In genomic region chr4:89800012-89800516, GRCh38 we compare ENCODE assay signal across 20 cellular contexts. TPM values are rescaled to one million over a fixed set of nuclear protein-coding genes. Genes with fewer than 3 reads are reported as not detected.
DNase-seq lines count a peak whose midpoint lies in the region; ATAC-seq and TF ChIP-seq lines count a peak whose summit lies in the region.
"Had no signal": no experiment of that assay in that cellular context is flagged by ENCODE, and none has a peak within 500 bp of the region (broad histone marks: within the 10 kb centered on the region; RNA-seq: fewer than 3 reads in every experiment).

No MANE protein-coding gene starts in this region.

- TF ChIP-seq CTCF in A673 (conservative IDR thresholded peaks at IDR 0.05; ENCODE audit: low read depth, low read length) (no peak), mucosa of descending colon (IDR thresholded peaks at IDR 0.05) (no peak)

- no peak overlapping the region for H3K27ac ChIP-seq in A673 (ENCODE audit: low read depth, low read length, poor library complexity, severe bottlenecking)
- H3K27ac ChIP-seq: A549 had no signal

- POLR2A ChIA-PET in A673 (lab: Charles Lee; ENCODE audit: low non-redundant PET) = no interaction called here

- DNase-seq in A673 (ENCODE audit: low spot score) (peak; percentile 6), M059J (ENCODE audit: low read depth) (peak; percentile 70), fibroblast of peridontal ligament (ENCODE audit: extremely low read depth) (peak; percentile 25), Right ventricle myocardium superior (no peak), mucosa of descending colon (no peak)
- DNase-seq in activated CD4-positive, alpha-beta T cell treated with anti-CD3 and anti-CD28 coated beads for 48 hours = no peak
- DNase-seq in activated effector memory CD4-positive, alpha-beta T cell treated with Interleukin-2 at 50 U/mL for 16 hours = no peak
- DNase-seq: activated CD4-positive, alpha-beta T cell treated with anti-CD3 and anti-CD28 coated beads, Interleukin-2, amount 50 U/mL, for 48 hours; activated T-cell treated with anti-CD3 and anti-CD28 coated beads, Interleukin-2, amount 50 U/mL, for 4 hours; CD4-positive, CD25-positive, alpha-beta regulatory T cell; DND-41; glutamatergic neuron; NCI-H187 treated with DMSO at 0.1 percent for 48 hours; NCI-H748 treated with DMSO at 0.1 percent for 48 hours; nephron progenitor cell; stimulated activated naive CD8-positive, alpha-beta T cell treated with anti-CD3 and anti-CD28 coated beads, Interleukin-15, Interleukin-2, amounts not matched to agents 100 U/mL and 50 U/mL, for 24 hours had no signal

- H3K36me3 ChIP-seq in A673 (ENCODE audit: insufficient read depth, low read length, poor library complexity, severe bottlenecking) (no peaks in the 10 kb centered on the region), mucosa of descending colon (ENCODE audit: low read depth) (no peaks in the 10 kb centered on the region)

- H3K27me3 ChIP-seq in A673 (replicated peaks; ENCODE audit: insufficient read depth, low read depth, low read length, poor library complexity) = no peaks in the 10 kb centered on the region

- CTCF ChIA-PET in A673 (lab: Charles Lee) = no interaction called here

- peak; percentile 88 for ATAC-seq in SK-N-SH treated with all-trans-retinoic acid at 6 μM for 48 hours
- ATAC-seq in Right ventricle myocardium superior (ENCODE audit: poor library complexity) = no peak
- no peak for ATAC-seq in mucosa of descending colon
- ATAC-seq: A549; activated naive CD4-positive, alpha-beta T cell treated with anti-CD3 and anti-CD28 coated beads, Interleukin-2, amount 50 U/mL, for 72 hours; activated T-cell treated with anti-CD3 and anti-CD28 coated beads, Interleukin-2, amount 50 U/mL, for 4 hours; Panc1; stimulated activated naive CD8-positive, alpha-beta T cell treated with anti-CD3 and anti-CD28 coated beads, Interleukin-15, Interleukin-2, amounts not matched to agents 100 U/mL and 50 U/mL, for 24 hours had no signal

- BruUV-seq in A673 (replicated peaks; lab: Mats Ljungman, UMichigan) = no TSS peak

- no peaks in the 10 kb centered on the region for H3K9me3 ChIP-seq in A673 (ENCODE audit: low read depth, low read length, poor library complexity, severe bottlenecking)
- H3K9me3 ChIP-seq in mucosa of descending colon = no peaks in the 10 kb centered on the region
- H3K9me3 ChIP-seq: A549 had no signal

- H3K4me3 ChIP-seq in A673 (ENCODE audit: low read depth, low read length, poor library complexity, severe bottlenecking) = no peak overlapping the region
- no peak overlapping the region for H3K4me3 ChIP-seq in mucosa of descending colon
- H3K4me3 ChIP-seq: A549 had no signal

- intact Hi-C loops in A673 (cut with micrococcal nuclease; ENCODE audit: unreplicated experiment) = no loop called here
- intact Hi-C loops in Right ventricle myocardium superior (cut with DNase I) = no loop called here
- intact Hi-C loops in mucosa of descending colon (cut with DNase I, micrococcal nuclease) = no loop called here

- H3K4me1 ChIP-seq in A673 (ENCODE audit: insufficient read depth, low read length, poor library complexity, severe bottlenecking) = no peaks in the 10 kb centered on the region
- H3K4me1 ChIP-seq in mucosa of descending colon (ENCODE audit: low read depth) = no peaks in the 10 kb centered on the region
- H3K4me1 ChIP-seq: A549 had no signal

TF ChIP-seq in SK-N-SH treated with all-trans-retinoic acid at 6 μM for 48 hours, 23 proteins besides CTCF, POLR2A, EP300 and RAD21:
- TF ChIP-seq ZC3H10 (CRISPR knock-in tag; IDR thresholded peaks at IDR 0.05) (no peak), SNAI2 (CRISPR knock-in tag; IDR thresholded peaks at IDR 0.05) (no peak), ZNF8 (CRISPR knock-in tag; IDR thresholded peaks at IDR 0.05) (no peak), CREB5 (CRISPR knock-in tag; IDR thresholded peaks at IDR 0.05; ENCODE audit: low read depth) (no peak), CSDC2 (CRISPR knock-in tag; IDR thresholded peaks at IDR 0.05) (no peak), PPARA (CRISPR knock-in tag; IDR thresholded peaks at IDR 0.05; ENCODE audit: borderline replicate concordance) (no peak), ZNF70 (CRISPR knock-in tag; IDR thresholded peaks at IDR 0.05) (no peak), OSR1 (CRISPR knock-in tag; IDR thresholded peaks at IDR 0.05) (no peak), ZFP30 (CRISPR knock-in tag; IDR thresholded peaks at IDR 0.05) (no peak), ISL1 (CRISPR knock-in tag; IDR thresholded peaks at IDR 0.05) (no peak), ZNF565 (CRISPR knock-in tag; conservative IDR thresholded peaks at IDR 0.05; ENCODE audit: low read depth) (no peak), TOX (CRISPR knock-in tag; IDR thresholded peaks at IDR 0.05; ENCODE audit: borderline replicate concordance) (no peak), TCF4 (CRISPR knock-in tag; IDR thresholded peaks at IDR 0.05; ENCODE audit: borderline replicate concordance) (no peak), RARB (CRISPR knock-in tag; IDR thresholded peaks at IDR 0.05) (no peak)
- TF ChIP-seq, protein P1, sequence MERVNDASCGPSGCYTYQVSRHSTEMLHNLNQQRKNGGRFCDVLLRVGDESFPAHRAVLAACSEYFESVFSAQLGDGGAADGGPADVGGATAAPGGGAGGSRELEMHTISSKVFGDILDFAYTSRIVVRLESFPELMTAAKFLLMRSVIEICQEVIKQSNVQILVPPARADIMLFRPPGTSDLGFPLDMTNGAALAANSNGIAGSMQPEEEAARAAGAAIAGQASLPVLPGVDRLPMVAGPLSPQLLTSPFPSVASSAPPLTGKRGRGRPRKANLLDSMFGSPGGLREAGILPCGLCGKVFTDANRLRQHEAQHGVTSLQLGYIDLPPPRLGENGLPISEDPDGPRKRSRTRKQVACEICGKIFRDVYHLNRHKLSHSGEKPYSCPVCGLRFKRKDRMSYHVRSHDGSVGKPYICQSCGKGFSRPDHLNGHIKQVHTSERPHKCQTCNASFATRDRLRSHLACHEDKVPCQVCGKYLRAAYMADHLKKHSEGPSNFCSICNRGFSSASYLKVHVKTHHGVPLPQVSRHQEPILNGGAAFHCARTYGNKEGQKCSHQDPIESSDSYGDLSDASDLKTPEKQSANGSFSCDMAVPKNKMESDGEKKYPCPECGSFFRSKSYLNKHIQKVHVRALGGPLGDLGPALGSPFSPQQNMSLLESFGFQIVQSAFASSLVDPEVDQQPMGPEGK (CRISPR knock-in tag; IDR thresholded peaks at IDR 0.05; ENCODE audit: borderline replicate concordance) = no peak

RNA-seq across cellular contexts. Expression of gene SNCA, which starts 36.9 kb away (rescaled TPM):
- total RNA-seq in A673 (2021) = 2.6 and 3.1 TPM in 2 replicates
- total RNA-seq in M059J (2014; rRNA removed; shearing (Covaris generic)) = 6.8 and 8.3 TPM in 2 replicates
- total RNA-seq in Right ventricle myocardium superior = 4.0 TPM
- total RNA-seq in mucosa of descending colon = 10 to 100 TPM in 1 of 3 donors, 1 to 10 TPM in 1, under 1 TPM in 1; 0.43 to 17.9 (median 3.1) TPM

Comparison
In these comparisons a context has a peak if more than half of its experiments do, and no peak if none do; other contexts are left out.
1. DNase-seq: peak in A673 (single experiment), M059J (single experiment) and fibroblast of peridontal ligament (single experiment); none in Right ventricle myocardium superior (single experiment), activated CD4-positive, alpha-beta T cell treated with anti-CD3 and anti-CD28 coated beads for 48 hours (single experiment), activated effector memory CD4-positive, alpha-beta T cell treated with Interleukin-2 at 50 U/mL for 16 hours (single experiment) and mucosa of descending colon (0 of 3).